ENCODE assay signal across 8 cellular contexts in the genomic region with DNA sequence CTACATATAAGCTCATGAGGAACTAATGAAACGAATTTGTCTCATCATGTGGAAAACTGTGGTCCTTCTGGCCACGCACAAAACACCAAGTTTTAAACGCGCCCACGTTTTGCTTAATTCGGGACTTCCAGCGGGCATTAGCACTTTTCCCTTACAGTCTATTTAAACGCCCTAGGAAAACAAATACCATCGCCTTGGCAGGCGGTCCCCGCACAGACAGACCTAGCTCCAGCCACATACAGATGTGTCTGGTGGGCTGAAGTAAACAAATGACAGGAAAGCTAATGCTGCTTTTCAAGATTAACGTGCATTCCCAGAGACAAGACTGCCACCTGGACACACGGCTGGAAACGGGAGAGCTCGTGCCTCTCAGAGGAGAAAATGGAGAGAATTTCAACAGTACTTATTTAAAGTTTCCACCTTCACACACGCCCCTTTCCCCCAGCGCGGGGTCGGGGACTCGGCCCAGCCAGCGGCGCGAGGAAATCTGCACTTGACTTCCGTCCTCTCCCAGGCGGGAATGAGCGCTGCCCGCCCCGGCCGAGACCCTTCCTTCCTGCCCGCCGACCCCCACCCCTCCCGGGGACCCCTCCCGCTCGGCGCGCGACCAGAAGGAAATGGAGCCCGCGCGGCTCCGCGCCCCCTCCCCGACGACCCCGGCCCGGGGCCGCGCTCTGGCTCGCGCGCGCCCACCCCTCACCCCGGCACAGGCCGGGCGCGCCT. TPM values are rescaled to one million over a fixed set of nuclear protein-coding genes. Genes with fewer than 3 reads are reported as not detected.
DNase-seq lines count a peak whose midpoint lies in the region; TF ChIP-seq lines count a peak whose summit lies in the region.

No MANE protein-coding gene starts in this region.

- no peak overlapping the region for H4K8ac ChIP-seq in H9 (replicated peaks; ENCODE audit: insufficient read length, low read depth, low read length)

- no peaks in the 10 kb centered on the region for H3K9me3 ChIP-seq in H9 (ENCODE audit: control insufficient read depth, low read depth, low read length)
- no peaks in the 10 kb centered on the region for H3K9me3 ChIP-seq in effector memory CD4-positive, alpha-beta T cell (ENCODE audit: control insufficient read depth, low read length)
- H3K9me3 ChIP-seq in mesodermal cell (ENCODE audit: control insufficient read depth, low read length): no peaks in the 10 kb centered on the region

- H3K36me3 Mint-ChIP-seq in H9 (ENCODE audit: insufficient read depth in 1 of 3, low read depth in 3 of 3): no peaks in the 10 kb centered on the region
- no peaks in the 10 kb centered on the region for H3K36me3 Mint-ChIP-seq in activated CD4-positive, alpha-beta memory T cell treated with anti-CD3 and anti-CD28 coated beads for 36 hours

- H3K4me2 ChIP-seq in H9 (ENCODE audit: insufficient read depth, insufficient read length, low read length): peak overlapping the region; percentile 96

- no peak overlapping the region for H4K91ac ChIP-seq in H9 (ENCODE audit: insufficient read length, low read depth, low read length)

- H3K27ac Mint-ChIP-seq in H9: peak overlapping the region; percentile 81 to 95 (median 85)
- peak overlapping the region; percentile 96 for H3K27ac Mint-ChIP-seq in activated CD4-positive, alpha-beta memory T cell treated with anti-CD3 and anti-CD28 coated beads for 36 hours

- no peak for TF ChIP-seq CTCF in H9 (conservative IDR thresholded peaks at IDR 0.05)

- peaks cover 34 to 35% of the 10 kb centered on the region in 2 experiments for H3K4me1 Mint-ChIP-seq in H9
- H3K4me1 Mint-ChIP-seq in activated CD4-positive, alpha-beta memory T cell treated with anti-CD3 and anti-CD28 coated beads for 36 hours (ENCODE audit: low read depth): peaks cover 62% of the 10 kb centered on the region

- no peak overlapping the region for H3T11ph ChIP-seq in H9 (ENCODE audit: low read length)

- peak overlapping the region; percentile 82 to 94 for H3K4me3 Mint-ChIP-seq in H9
- peak overlapping the region; percentile 91 for H3K4me3 Mint-ChIP-seq in activated CD4-positive, alpha-beta memory T cell treated with anti-CD3 and anti-CD28 coated beads for 36 hours

- peaks cover 3% of the 10 kb centered on the region for H3K79me1 ChIP-seq in H9 (ENCODE audit: insufficient read depth, low read depth, low read length, poor library complexity, severe bottlenecking)

- H2AFZ ChIP-seq in H9 (ENCODE audit: low read length): no peak overlapping the region

- DNase-seq in CD1c-positive myeloid dendritic cell (ENCODE audit: extremely low spot score) (peak; percentile 35), H9 (peak; percentile 69), NCI-H2171 treated with DMSO at 0.1 percent for 48 hours (lab: John Stamatoyannopoulos, UW) (peak; percentile 52), NCI-H2029 treated with DMSO at 0.1 percent for 48 hours (lab: John Stamatoyannopoulos, UW) (no peak)
- peak; percentile 51 for DNase-seq in activated CD4-positive, alpha-beta memory T cell treated with anti-CD3 and anti-CD28 coated beads for 36 hours
- DNase-seq in effector memory CD4-positive, alpha-beta T cell: peak in 2 of 3 donors; percentile 5 to 12
- DNase-seq in stimulated activated CD8-positive, alpha-beta memory T cell treated with anti-CD3 and anti-CD28 coated beads, Interleukin-4, amount 100 ng/mL, for 48 hours: peak; percentile 58

- H2BK12ac ChIP-seq in H9 (ENCODE audit: insufficient read length, low read depth, low read length): no peak overlapping the region

- WGBS in H9 (ENCODE audit: extremely low coverage, insufficient read length, low lambda C conversion rate): no CpG with 5 or more reads among the region's 56 CpGs
- 0% methylated on average over 15 to 49 of the region's 56 CpGs for WGBS in mesodermal cell (ENCODE audit: insufficient coverage in 2 of 2), 2 experiments

- H3K9ac ChIP-seq in H9 (ENCODE audit: extremely low read depth, insufficient read length, low read length): peak overlapping the region; percentile 60

- H3K27me3 Mint-ChIP-seq in H9 (ENCODE audit: low read depth): peaks cover 1% of the 10 kb centered on the region; the same call in 1 of the 2 replicates
- no peaks in the 10 kb centered on the region for H3K27me3 Mint-ChIP-seq in activated CD4-positive, alpha-beta memory T cell treated with anti-CD3 and anti-CD28 coated beads for 36 hours

- H3K9me3 Mint-ChIP-seq in H9: no peaks in the 10 kb centered on the region; a peak in 1 of 5 replicates
- H3K9me3 Mint-ChIP-seq in activated CD4-positive, alpha-beta memory T cell treated with anti-CD3 and anti-CD28 coated beads for 36 hours: no peaks in the 10 kb centered on the region

- H3K4me1 ChIP-seq in H9 (ENCODE audit: insufficient read depth, low read length): peaks cover 5% of the 10 kb centered on the region; the same call in 1 of the 2 replicates
- H3K4me1 ChIP-seq in effector memory CD4-positive, alpha-beta T cell (ENCODE audit: control insufficient read depth, insufficient read depth, low read length, poor library complexity, severe bottlenecking): peaks cover 16% of the 10 kb centered on the region
- peaks cover 6% of the 10 kb centered on the region for H3K4me1 ChIP-seq in mesodermal cell (ENCODE audit: control insufficient read depth, insufficient read depth, low read length, poor library complexity, severe bottlenecking)

- POLR2A ChIA-PET in activated CD4-positive, alpha-beta memory T cell treated with anti-CD3 and anti-CD28 coated beads for 36 hours (lab: Charles Lee): interaction anchor here (0.8 to 2.2 kb wide), 9 partner anchors 23 to 185 kb away, joined by 3 to 25 read pairs (median 6); a partner anchor contains a TSS

- H3K4ac ChIP-seq in H9 (ENCODE audit: low read depth, low read length): no peak overlapping the region

- no peak overlapping the region for H3K18ac ChIP-seq in H9 (ENCODE audit: insufficient read length, low read depth, low read length)

- H3K14ac ChIP-seq in H9 (ENCODE audit: insufficient read depth, low read length): peak overlapping the region; percentile 64; the same call in 1 of the 2 replicates

- H3K56ac ChIP-seq in H9 (ENCODE audit: insufficient read length, low read depth, low read length): no peak overlapping the region

- peaks cover 5% of the 10 kb centered on the region for H3K23me2 ChIP-seq in H9 (ENCODE audit: insufficient read length, low read depth, low read length, poor library complexity, severe bottlenecking)

- H3K36me3 ChIP-seq in effector memory CD4-positive, alpha-beta T cell (ENCODE audit: control insufficient read depth, insufficient read depth, low read length): no peaks in the 10 kb centered on the region
- H3K36me3 ChIP-seq in mesodermal cell (ENCODE audit: control insufficient read depth, insufficient read depth, low read length): no peaks in the 10 kb centered on the region

- no peak overlapping the region for H2BK15ac ChIP-seq in H9 (ENCODE audit: low read depth, low read length)

- H4K5ac ChIP-seq in H9 (ENCODE audit: insufficient read length, low read depth, low read length): no peak overlapping the region

- CTCF ChIA-PET in activated CD4-positive, alpha-beta memory T cell treated with anti-CD3 and anti-CD28 coated beads for 36 hours (lab: Charles Lee): interaction anchor here (0.9 to 1.5 kb wide), 8 partner anchors 18 to 191 kb away, joined by 3 to 6 read pairs (median 4); a partner anchor contains a TSS

- no peak overlapping the region for H2BK5ac ChIP-seq in H9 (ENCODE audit: insufficient read length, low read length)

- no peak overlapping the region for H3K23ac ChIP-seq in H9 (ENCODE audit: insufficient read length, low read depth, low read length)

- no peaks in the 10 kb centered on the region for H3K27me3 ChIP-seq in H9 (ENCODE audit: insufficient read depth, low read length)
- H3K27me3 ChIP-seq in effector memory CD4-positive, alpha-beta T cell (replicated peaks; ENCODE audit: control insufficient read depth, insufficient read depth, low read length, poor library complexity, severe bottlenecking): no peaks in the 10 kb centered on the region

- no peak overlapping the region for H2BK120ac ChIP-seq in H9 (ENCODE audit: low read depth, low read length, poor library complexity, severe bottlenecking)

- H3K27ac ChIP-seq in H9 (ENCODE audit: insufficient read length, low read depth, low read length): peak overlapping the region; percentile 57
- H3K27ac ChIP-seq in effector memory CD4-positive, alpha-beta T cell (ENCODE audit: insufficient read depth, low read length, poor library complexity, severe bottlenecking): peak overlapping the region; percentile 62
- H3K27ac ChIP-seq in mesodermal cell (ENCODE audit: low read depth, low read length, severe bottlenecking): peak overlapping the region; percentile 85

- no peak overlapping the region for H2BK20ac ChIP-seq in H9 (ENCODE audit: low read depth, low read length, poor library complexity, severe bottlenecking)

- peaks cover 27% of the 10 kb centered on the region; the same call in 1 of the 2 replicates for H3K79me2 ChIP-seq in H9 (ENCODE audit: insufficient read depth, low read length)

- H4K20me1 ChIP-seq in H9 (ENCODE audit: control insufficient read depth, insufficient read depth, insufficient read length): no peaks in the 10 kb centered on the region

- H3K4me3 ChIP-seq in effector memory CD4-positive, alpha-beta T cell (ENCODE audit: insufficient read depth, low read depth, low read length, poor library complexity, severe bottlenecking): peak overlapping the region; percentile 58
- peak overlapping the region; percentile 60 for H3K4me3 ChIP-seq in mesodermal cell (ENCODE audit: extremely low read depth, insufficient read depth, low read length, poor library complexity, severe bottlenecking)

- no peak overlapping the region for H2AK5ac ChIP-seq in H9 (ENCODE audit: insufficient read length, low read length)

- intact Hi-C loops in activated CD4-positive, alpha-beta memory T cell treated with anti-CD3 and anti-CD28 coated beads for 36 hours (cut with micrococcal nuclease): loop anchor here (1.0 to 10.0 kb wide), 6 partner anchors 23 to 1266 kb away; a partner anchor contains a TSS

RNA-seq across cellular contexts. Expression of a gene that starts 0.9 kb away (rescaled TPM):
- total RNA-seq in H9 (2021): 22.6 and 24.8 TPM in 2 replicates
- 10 to 100 TPM; 39.4 to 40.6 TPM for total RNA-seq in activated CD4-positive, alpha-beta memory T cell treated with anti-CD3 and anti-CD28 coated beads for 36 hours
- 19.3 TPM for polyA plus RNA-seq in mesodermal cell (2013, experiment 1 of 2)
- 24.9 TPM for polyA plus RNA-seq in mesodermal cell (2013, experiment 2 of 2)
